Comparison of ENCODE assay signal across 1 cellular context in the genomic region with DNA sequence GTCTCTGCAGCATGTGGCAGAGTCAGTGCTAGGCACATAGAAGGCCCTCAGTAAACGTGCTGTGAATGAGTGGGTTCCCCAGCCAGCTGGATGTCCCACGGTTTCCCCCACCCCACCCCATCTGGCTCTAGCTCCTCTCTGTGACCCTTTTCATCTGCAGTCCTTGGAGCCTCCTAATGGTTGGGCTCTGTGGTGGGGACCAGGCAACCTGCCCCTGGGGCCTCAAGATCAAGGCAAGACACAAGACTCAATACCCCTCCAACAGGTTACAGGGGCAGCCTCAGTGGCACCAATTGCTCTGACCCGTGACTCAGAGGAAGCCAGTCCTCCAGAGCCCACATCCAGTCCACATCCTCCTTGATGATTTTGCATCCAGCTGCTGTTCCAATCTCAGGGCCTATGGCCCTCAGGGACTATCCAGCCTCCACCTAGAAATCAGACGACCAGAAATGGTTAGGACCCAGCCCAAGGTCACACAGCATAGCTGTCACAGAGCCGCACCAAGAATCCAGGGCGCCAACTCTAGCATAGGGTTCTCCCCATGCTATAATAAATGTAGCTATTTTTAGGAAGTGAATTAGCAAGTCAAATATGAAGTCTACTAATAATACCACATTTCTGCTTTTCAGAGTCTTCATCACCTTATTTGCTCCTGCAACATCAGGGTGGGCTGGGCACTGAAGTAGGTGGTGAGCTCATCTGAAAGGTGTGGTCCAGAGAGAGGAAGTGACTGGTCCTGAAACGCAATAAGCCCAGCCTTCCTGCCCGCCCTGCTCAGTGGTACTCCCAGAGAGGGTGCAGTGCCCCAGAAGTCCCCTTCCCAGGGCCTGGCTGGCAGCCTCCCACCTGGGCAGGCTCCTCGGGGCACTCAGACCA.
TF ChIP-seq lines count a peak whose summit lies in the region.

No MANE protein-coding gene starts in this region.

TF ChIP-seq in HepG2, 621 proteins besides CTCF, POLR2A, EP300 and RAD21:
- TF ChIP-seq, protein P1, sequence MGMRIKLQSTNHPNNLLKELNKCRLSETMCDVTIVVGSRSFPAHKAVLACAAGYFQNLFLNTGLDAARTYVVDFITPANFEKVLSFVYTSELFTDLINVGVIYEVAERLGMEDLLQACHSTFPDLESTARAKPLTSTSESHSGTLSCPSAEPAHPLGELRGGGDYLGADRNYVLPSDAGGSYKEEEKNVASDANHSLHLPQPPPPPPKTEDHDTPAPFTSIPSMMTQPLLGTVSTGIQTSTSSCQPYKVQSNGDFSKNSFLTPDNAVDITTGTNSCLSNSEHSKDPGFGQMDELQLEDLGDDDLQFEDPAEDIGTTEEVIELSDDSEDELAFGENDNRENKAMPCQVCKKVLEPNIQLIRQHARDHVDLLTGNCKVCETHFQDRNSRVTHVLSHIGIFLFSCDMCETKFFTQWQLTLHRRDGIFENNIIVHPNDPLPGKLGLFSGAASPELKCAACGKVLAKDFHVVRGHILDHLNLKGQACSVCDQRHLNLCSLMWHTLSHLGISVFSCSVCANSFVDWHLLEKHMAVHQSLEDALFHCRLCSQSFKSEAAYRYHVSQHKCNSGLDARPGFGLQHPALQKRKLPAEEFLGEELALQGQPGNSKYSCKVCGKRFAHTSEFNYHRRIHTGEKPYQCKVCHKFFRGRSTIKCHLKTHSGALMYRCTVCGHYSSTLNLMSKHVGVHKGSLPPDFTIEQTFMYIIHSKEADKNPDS (CRISPR knock-in tag; IDR thresholded peaks at IDR 0.05), result no peak
- no peak for TF ChIP-seq ZNF451 (CRISPR knock-in tag; IDR thresholded peaks at IDR 0.05)
- peak; percentile 92 for TF ChIP-seq ZNF768 (CRISPR knock-in tag; IDR thresholded peaks at IDR 0.05)
- no peak for TF ChIP-seq MIER2 (CRISPR knock-in tag; IDR thresholded peaks at IDR 0.05)
- no peak for TF ChIP-seq U2AF2 (IDR thresholded peaks at IDR 0.05; ENCODE audit: low read depth, low read length)
- TF ChIP-seq NR2F6 (IDR thresholded peaks at IDR 0.05), result no peak
- peak; percentile 44; the same call in 1 of the 2 replicates for TF ChIP-seq NR2F6 (CRISPR knock-in tag; IDR thresholded peaks at IDR 0.05)
- TF ChIP-seq, protein P2, sequence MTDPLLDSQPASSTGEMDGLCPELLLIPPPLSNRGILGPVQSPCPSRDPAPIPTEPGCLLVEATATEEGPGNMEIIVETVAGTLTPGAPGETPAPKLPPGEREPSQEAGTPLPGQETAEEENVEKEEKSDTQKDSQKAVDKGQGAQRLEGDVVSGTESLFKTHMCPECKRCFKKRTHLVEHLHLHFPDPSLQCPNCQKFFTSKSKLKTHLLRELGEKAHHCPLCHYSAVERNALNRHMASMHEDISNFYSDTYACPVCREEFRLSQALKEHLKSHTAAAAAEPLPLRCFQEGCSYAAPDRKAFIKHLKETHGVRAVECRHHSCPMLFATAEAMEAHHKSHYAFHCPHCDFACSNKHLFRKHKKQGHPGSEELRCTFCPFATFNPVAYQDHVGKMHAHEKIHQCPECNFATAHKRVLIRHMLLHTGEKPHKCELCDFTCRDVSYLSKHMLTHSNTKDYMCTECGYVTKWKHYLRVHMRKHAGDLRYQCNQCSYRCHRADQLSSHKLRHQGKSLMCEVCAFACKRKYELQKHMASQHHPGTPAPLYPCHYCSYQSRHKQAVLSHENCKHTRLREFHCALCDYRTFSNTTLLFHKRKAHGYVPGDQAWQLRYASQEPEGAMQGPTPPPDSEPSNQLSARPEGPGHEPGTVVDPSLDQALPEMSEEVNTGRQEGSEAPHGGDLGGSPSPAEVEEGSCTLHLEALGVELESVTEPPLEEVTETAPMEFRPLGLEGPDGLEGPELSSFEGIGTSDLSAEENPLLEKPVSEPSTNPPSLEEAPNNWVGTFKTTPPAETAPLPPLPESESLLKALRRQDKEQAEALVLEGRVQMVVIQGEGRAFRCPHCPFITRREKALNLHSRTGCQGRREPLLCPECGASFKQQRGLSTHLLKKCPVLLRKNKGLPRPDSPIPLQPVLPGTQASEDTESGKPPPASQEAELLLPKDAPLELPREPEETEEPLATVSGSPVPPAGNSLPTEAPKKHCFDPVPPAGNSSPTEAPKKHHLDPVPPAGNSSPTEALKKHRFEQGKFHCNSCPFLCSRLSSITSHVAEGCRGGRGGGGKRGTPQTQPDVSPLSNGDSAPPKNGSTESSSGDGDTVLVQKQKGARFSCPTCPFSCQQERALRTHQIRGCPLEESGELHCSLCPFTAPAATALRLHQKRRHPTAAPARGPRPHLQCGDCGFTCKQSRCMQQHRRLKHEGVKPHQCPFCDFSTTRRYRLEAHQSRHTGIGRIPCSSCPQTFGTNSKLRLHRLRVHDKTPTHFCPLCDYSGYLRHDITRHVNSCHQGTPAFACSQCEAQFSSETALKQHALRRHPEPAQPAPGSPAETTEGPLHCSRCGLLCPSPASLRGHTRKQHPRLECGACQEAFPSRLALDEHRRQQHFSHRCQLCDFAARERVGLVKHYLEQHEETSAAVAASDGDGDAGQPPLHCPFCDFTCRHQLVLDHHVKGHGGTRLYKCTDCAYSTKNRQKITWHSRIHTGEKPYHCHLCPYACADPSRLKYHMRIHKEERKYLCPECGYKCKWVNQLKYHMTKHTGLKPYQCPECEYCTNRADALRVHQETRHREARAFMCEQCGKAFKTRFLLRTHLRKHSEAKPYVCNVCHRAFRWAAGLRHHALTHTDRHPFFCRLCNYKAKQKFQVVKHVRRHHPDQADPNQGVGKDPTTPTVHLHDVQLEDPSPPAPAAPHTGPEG (CRISPR knock-in tag; IDR thresholded peaks at IDR 0.05), result no peak
- no peak for TF ChIP-seq ZBTB3 (CRISPR knock-in tag; IDR thresholded peaks at IDR 0.05; ENCODE audit: borderline replicate concordance, low read depth)
- TF ChIP-seq IRX3 (CRISPR knock-in tag; IDR thresholded peaks at IDR 0.05; ENCODE audit: borderline replicate concordance, low read depth), result no peak
- TF ChIP-seq, protein P3, sequence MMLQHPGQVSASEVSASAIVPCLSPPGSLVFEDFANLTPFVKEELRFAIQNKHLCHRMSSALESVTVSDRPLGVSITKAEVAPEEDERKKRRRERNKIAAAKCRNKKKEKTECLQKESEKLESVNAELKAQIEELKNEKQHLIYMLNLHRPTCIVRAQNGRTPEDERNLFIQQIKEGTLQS (CRISPR knock-in tag; IDR thresholded peaks at IDR 0.05), result no peak
- no peak for TF ChIP-seq ZNF530 (CRISPR knock-in tag; IDR thresholded peaks at IDR 0.05; ENCODE audit: low read depth)
- TF ChIP-seq, protein P4, sequence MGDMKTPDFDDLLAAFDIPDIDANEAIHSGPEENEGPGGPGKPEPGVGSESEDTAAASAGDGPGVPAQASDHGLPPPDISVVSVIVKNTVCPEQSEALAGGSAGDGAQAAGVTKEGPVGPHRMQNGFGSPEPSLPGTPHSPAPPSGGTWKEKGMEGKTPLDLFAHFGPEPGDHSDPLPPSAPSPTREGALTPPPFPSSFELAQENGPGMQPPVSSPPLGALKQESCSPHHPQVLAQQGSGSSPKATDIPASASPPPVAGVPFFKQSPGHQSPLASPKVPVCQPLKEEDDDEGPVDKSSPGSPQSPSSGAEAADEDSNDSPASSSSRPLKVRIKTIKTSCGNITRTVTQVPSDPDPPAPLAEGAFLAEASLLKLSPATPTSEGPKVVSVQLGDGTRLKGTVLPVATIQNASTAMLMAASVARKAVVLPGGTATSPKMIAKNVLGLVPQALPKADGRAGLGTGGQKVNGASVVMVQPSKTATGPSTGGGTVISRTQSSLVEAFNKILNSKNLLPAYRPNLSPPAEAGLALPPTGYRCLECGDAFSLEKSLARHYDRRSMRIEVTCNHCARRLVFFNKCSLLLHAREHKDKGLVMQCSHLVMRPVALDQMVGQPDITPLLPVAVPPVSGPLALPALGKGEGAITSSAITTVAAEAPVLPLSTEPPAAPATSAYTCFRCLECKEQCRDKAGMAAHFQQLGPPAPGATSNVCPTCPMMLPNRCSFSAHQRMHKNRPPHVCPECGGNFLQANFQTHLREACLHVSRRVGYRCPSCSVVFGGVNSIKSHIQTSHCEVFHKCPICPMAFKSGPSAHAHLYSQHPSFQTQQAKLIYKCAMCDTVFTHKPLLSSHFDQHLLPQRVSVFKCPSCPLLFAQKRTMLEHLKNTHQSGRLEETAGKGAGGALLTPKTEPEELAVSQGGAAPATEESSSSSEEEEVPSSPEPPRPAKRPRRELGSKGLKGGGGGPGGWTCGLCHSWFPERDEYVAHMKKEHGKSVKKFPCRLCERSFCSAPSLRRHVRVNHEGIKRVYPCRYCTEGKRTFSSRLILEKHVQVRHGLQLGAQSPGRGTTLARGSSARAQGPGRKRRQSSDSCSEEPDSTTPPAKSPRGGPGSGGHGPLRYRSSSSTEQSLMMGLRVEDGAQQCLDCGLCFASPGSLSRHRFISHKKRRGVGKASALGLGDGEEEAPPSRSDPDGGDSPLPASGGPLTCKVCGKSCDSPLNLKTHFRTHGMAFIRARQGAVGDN (CRISPR knock-in tag; IDR thresholded peaks at IDR 0.05), result peak; percentile 28; the same call in 1 of the 2 replicates
- no peak for TF ChIP-seq RFXANK (CRISPR knock-in tag; IDR thresholded peaks at IDR 0.05)
- TF ChIP-seq ZNF557 (CRISPR knock-in tag; IDR thresholded peaks at IDR 0.05), result no peak
- TF ChIP-seq ZNF441 (CRISPR knock-in tag; IDR thresholded peaks at IDR 0.05; ENCODE audit: borderline replicate concordance), result no peak
- TF ChIP-seq GABPB1 (CRISPR knock-in tag; IDR thresholded peaks at IDR 0.05), result 0 out of 2 replicates have a peak, but pooled peaks have one; percentile 21
- TF ChIP-seq IRF2 (CRISPR knock-in tag; IDR thresholded peaks at IDR 0.05), result no peak
